Comparison of ENCODE assay signal across 20 cellular contexts in the genomic region with DNA sequence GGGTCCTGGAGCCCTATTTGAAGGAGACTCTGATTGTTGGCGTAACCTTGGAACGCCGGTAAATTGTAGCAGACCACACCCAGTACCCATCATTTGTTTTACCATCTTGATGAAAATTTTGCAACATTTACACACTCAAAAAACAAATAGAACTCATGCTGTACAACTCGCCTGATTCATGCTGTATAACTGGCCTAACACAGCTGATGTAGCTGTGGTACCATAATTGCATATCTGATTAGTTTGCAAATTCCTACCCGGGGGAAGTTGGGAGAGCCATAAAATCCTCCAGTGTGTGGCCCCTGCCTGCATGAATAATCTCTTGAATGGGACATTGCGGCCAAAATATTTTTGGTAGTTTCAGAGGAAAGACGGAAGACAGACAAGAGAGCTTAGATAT. TPM values are rescaled to one million over a fixed set of nuclear protein-coding genes. Genes with fewer than 3 reads are reported as not detected.
"Had no signal": no experiment of that assay in that cellular context is flagged by ENCODE, and none has a peak within 500 bp of the region (broad histone marks: within the 10 kb centered on the region; RNA-seq: fewer than 3 reads in every experiment).

No MANE protein-coding gene starts in this region.

- H3K4me1 ChIP-seq: uterus had no signal

- H3K36me3 ChIP-seq: ascending aorta, thyroid gland, uterus had no signal

- DNase-seq: activated CD4-positive, alpha-beta T cell treated with anti-CD3 and anti-CD28 coated beads, Interleukin-2, amount 10 ng/mL, durations not matched to agents 7 days and 5 days; activated CD4-positive, CD25-positive, alpha-beta regulatory T cell; activated CD8-positive, alpha-beta memory T cell treated with anti-CD3 and anti-CD28 coated beads for 24 hours; activated gamma-delta T cell; activated naive CD8-positive, alpha-beta T cell treated with anti-CD3 and anti-CD28 coated beads, Interleukin-2, amount 10 ng/mL, durations not matched to agents 7 days and 5 days; effector CD4-positive, alpha-beta T cell; heart left ventricle; islet precursor cell; mammary epithelial cell; nephron progenitor cell; sigmoid colon; stimulated activated CD4-positive, alpha-beta T cell treated with anti-CD3 and anti-CD28 coated beads, Interleukin-4, amount 100 ng/mL, for 1 hour; stimulated activated CD8-positive, alpha-beta memory T cell treated with anti-CD3 and anti-CD28 coated beads, Interleukin-4, amount 100 ng/mL, for 48 hours; thyroid gland; uterus had no signal

- H3K9me3 Mint-ChIP-seq: activated CD4-positive, alpha-beta T cell treated with anti-CD3 and anti-CD28 coated beads, Interleukin-2, amount 10 ng/mL, durations not matched to agents 7 days and 5 days; activated naive CD8-positive, alpha-beta T cell treated with anti-CD3 and anti-CD28 coated beads, Interleukin-2, amount 10 ng/mL, durations not matched to agents 7 days and 5 days; nephron progenitor cell; stimulated activated naive CD8-positive, alpha-beta T cell treated with anti-CD3 and anti-CD28 coated beads, Interleukin-15, Interleukin-2, amounts not matched to agents 100 ng/mL and 50 ng/mL, for 24 hours had no signal

- H3K27me3 Mint-ChIP-seq: activated CD4-positive, alpha-beta T cell treated with anti-CD3 and anti-CD28 coated beads, Interleukin-2, amount 10 ng/mL, durations not matched to agents 7 days and 5 days; activated naive CD8-positive, alpha-beta T cell treated with anti-CD3 and anti-CD28 coated beads, Interleukin-2, amount 10 ng/mL, durations not matched to agents 7 days and 5 days; stimulated activated naive CD8-positive, alpha-beta T cell treated with anti-CD3 and anti-CD28 coated beads, Interleukin-15, Interleukin-2, amounts not matched to agents 100 ng/mL and 50 ng/mL, for 24 hours had no signal

- H3K9me3 ChIP-seq: ascending aorta, heart left ventricle, sigmoid colon, thyroid gland, uterus had no signal

- H3K27ac ChIP-seq: ascending aorta, heart left ventricle, uterus had no signal

- ATAC-seq: heart left ventricle, left lobe of liver had no signal

- H3K4me3 ChIP-seq: ascending aorta, heart left ventricle, sigmoid colon, thyroid gland, uterus had no signal

- H3K4me3 Mint-ChIP-seq: activated CD4-positive, alpha-beta T cell treated with anti-CD3 and anti-CD28 coated beads, Interleukin-2, amount 10 ng/mL, durations not matched to agents 7 days and 5 days; activated naive CD8-positive, alpha-beta T cell treated with anti-CD3 and anti-CD28 coated beads, Interleukin-2, amount 10 ng/mL, durations not matched to agents 7 days and 5 days; nephron progenitor cell; stimulated activated naive CD8-positive, alpha-beta T cell treated with anti-CD3 and anti-CD28 coated beads, Interleukin-15, Interleukin-2, amounts not matched to agents 100 ng/mL and 50 ng/mL, for 24 hours had no signal

- H3K27ac Mint-ChIP-seq: activated CD4-positive, alpha-beta T cell treated with anti-CD3 and anti-CD28 coated beads, Interleukin-2, amount 10 ng/mL, durations not matched to agents 7 days and 5 days; activated naive CD8-positive, alpha-beta T cell treated with anti-CD3 and anti-CD28 coated beads, Interleukin-2, amount 10 ng/mL, durations not matched to agents 7 days and 5 days; nephron progenitor cell; stimulated activated naive CD8-positive, alpha-beta T cell treated with anti-CD3 and anti-CD28 coated beads, Interleukin-15, Interleukin-2, amounts not matched to agents 100 ng/mL and 50 ng/mL, for 24 hours had no signal

- H3K27me3 ChIP-seq: ascending aorta, heart left ventricle, sigmoid colon, thyroid gland, uterus had no signal

RNA-seq across cellular contexts. Expression of gene NIPAL4, which starts 9.7 kb away (rescaled TPM):
- total RNA-seq: activated naive CD8-positive, alpha-beta T cell treated with anti-CD3 and anti-CD28 coated beads, Interleukin-2, amount 10 ng/mL, durations not matched to agents 7 days and 5 days; ascending aorta; frontal cortex; left lobe of liver; pulmonary artery endothelial cell had no signal
